ENCODE assay signal across 1 cellular context in the genomic region with DNA sequence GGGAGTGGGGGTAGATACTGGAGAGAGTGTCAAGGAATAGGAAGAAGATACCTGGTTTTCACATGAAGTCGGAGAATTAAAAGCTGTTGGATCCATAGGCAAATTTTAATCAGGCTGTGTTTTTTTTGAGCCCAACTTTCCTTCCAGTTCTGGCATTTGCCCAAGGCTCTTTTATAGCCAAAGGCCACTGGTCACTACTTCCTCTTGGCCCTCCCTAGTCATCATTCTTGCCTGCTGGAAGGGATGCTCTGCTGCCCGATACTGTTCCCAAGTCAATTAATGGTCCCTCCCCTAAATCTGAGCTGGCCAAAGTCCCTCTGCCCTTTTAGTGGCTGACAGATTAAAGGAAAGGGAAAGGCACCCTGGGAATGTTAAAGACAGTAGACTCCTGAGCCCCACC.
TF ChIP-seq lines count a peak whose summit lies in the region.

No MANE protein-coding gene starts in this region.

TF ChIP-seq in SK-N-SH, 30 proteins besides CTCF, POLR2A, EP300 and RAD21:
- TF ChIP-seq TEAD4 (IDR thresholded peaks at IDR 0.05; ENCODE audit: borderline replicate concordance, insufficient read depth), result no peak
- TF ChIP-seq YY1 (IDR thresholded peaks at IDR 0.05; ENCODE audit: low read depth), result no peak
- no peak for TF ChIP-seq ELF1 (IDR thresholded peaks at IDR 0.05)
- no peak for TF ChIP-seq TCF12 (IDR thresholded peaks at IDR 0.05)
- no peak for TF ChIP-seq FOXM1 (IDR thresholded peaks at IDR 0.05; ENCODE audit: low read depth)
- TF ChIP-seq POLR2AphosphoS5 (IDR thresholded peaks at IDR 0.05; ENCODE audit: low read depth, low read length), result no peak
- TF ChIP-seq GABPA (IDR thresholded peaks at IDR 0.05; ENCODE audit: low read depth), result no peak
- no peak for TF ChIP-seq MEF2A (IDR thresholded peaks at IDR 0.05; ENCODE audit: borderline replicate concordance, low read depth)
- no peak for TF ChIP-seq TAF1 (IDR thresholded peaks at IDR 0.05; ENCODE audit: borderline replicate concordance, low read depth, low read length)
- no peak for TF ChIP-seq GATA2 (CRISPR knock-in tag; IDR thresholded peaks at IDR 0.05)
- TF ChIP-seq, protein P1, sequence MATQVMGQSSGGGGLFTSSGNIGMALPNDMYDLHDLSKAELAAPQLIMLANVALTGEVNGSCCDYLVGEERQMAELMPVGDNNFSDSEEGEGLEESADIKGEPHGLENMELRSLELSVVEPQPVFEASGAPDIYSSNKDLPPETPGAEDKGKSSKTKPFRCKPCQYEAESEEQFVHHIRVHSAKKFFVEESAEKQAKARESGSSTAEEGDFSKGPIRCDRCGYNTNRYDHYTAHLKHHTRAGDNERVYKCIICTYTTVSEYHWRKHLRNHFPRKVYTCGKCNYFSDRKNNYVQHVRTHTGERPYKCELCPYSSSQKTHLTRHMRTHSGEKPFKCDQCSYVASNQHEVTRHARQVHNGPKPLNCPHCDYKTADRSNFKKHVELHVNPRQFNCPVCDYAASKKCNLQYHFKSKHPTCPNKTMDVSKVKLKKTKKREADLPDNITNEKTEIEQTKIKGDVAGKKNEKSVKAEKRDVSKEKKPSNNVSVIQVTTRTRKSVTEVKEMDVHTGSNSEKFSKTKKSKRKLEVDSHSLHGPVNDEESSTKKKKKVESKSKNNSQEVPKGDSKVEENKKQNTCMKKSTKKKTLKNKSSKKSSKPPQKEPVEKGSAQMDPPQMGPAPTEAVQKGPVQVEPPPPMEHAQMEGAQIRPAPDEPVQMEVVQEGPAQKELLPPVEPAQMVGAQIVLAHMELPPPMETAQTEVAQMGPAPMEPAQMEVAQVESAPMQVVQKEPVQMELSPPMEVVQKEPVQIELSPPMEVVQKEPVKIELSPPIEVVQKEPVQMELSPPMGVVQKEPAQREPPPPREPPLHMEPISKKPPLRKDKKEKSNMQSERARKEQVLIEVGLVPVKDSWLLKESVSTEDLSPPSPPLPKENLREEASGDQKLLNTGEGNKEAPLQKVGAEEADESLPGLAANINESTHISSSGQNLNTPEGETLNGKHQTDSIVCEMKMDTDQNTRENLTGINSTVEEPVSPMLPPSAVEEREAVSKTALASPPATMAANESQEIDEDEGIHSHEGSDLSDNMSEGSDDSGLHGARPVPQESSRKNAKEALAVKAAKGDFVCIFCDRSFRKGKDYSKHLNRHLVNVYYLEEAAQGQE (IDR thresholded peaks at IDR 0.05; ENCODE audit: low read depth, low read length), result no peak
- TF ChIP-seq RCOR1 (IDR thresholded peaks at IDR 0.05; ENCODE audit: low read length), result no peak
- no peak for TF ChIP-seq RFX5 (IDR thresholded peaks at IDR 0.05; ENCODE audit: low read length)
- TF ChIP-seq SIN3A (IDR thresholded peaks at IDR 0.05; ENCODE audit: borderline replicate concordance, low read depth, low read length), result no peak
- TF ChIP-seq JUND (IDR thresholded peaks at IDR 0.05), result no peak
- no peak for TF ChIP-seq SMC3 (IDR thresholded peaks at IDR 0.05; ENCODE audit: low read depth, low read length)
- TF ChIP-seq CHD2 (IDR thresholded peaks at IDR 0.05; ENCODE audit: low read length, partially characterized antibody), result no peak
- TF ChIP-seq, protein P2, sequence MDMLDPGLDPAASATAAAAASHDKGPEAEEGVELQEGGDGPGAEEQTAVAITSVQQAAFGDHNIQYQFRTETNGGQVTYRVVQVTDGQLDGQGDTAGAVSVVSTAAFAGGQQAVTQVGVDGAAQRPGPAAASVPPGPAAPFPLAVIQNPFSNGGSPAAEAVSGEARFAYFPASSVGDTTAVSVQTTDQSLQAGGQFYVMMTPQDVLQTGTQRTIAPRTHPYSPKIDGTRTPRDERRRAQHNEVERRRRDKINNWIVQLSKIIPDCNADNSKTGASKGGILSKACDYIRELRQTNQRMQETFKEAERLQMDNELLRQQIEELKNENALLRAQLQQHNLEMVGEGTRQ (IDR thresholded peaks at IDR 0.05; ENCODE audit: borderline replicate concordance, low read depth, low read length), result no peak
